24 cellular contexts compared by ENCODE assay signal in genomic region chr11:93564895-93565294, GRCh38.
"Had no signal": no experiment of that assay in that cellular context is flagged by ENCODE, and none has a peak within 500 bp of the region (broad histone marks: within the 10 kb centered on the region; RNA-seq: fewer than 3 reads in every experiment).

No MANE protein-coding gene starts in this region.

- H3K27me3 ChIP-seq: brain microvascular endothelial cell, cardiac muscle cell, SJSA1 had no signal

- FAIRE-seq: RCC 7860 had no signal

- H3K4me3 ChIP-seq: cardiac muscle cell, MG63, SJSA1 had no signal

- ATAC-seq: activated CD4-positive, alpha-beta T cell treated with anti-CD3 and anti-CD28 coated beads for 36 hours; activated T-helper 17 cell treated with anti-CD3 and anti-CD28 coated beads, Interleukin-2, amount 50 U/mL, for 72 hours; PC-3; T-cell had no signal

- DNase-seq: activated CD4-positive, alpha-beta memory T cell treated with anti-CD3 and anti-CD28 coated beads, Interleukin-2, amount 10 ng/mL, durations not matched to agents 7 days and 5 days; activated CD4-positive, alpha-beta T cell treated with anti-CD3 and anti-CD28 coated beads for 36 hours; activated CD4-positive, alpha-beta T cell treated with anti-CD3 and anti-CD28 coated beads, Interleukin-2, amount 50 U/mL, for 1 hour; activated gamma-delta T cell; activated naive CD4-positive, alpha-beta T cell treated with anti-CD3 and anti-CD28 coated beads for 36 hours; activated T-cell treated with anti-CD3 and anti-CD28 coated beads for 4 hours; activated T-cell treated with anti-CD3 and anti-CD28 coated beads, Interleukin-2, amount 50 U/mL, for 48 hours; brain microvascular endothelial cell; MG63; MV-4-11; NCI-H1092 treated with DMSO at 0.1 percent for 48 hours; NCI-H1417 treated with DMSO at 0.1 percent for 48 hours; NCI-H1694; NCI-H2029; NCI-H446; NCI-H526; NCI-H82; PC-3; T-cell; WERI-Rb-1 had no signal

- H3K4me1 ChIP-seq: SJSA1 had no signal

- H3K27ac ChIP-seq: brain microvascular endothelial cell, cardiac muscle cell, SJSA1, WERI-Rb-1 had no signal

- H3K9me3 ChIP-seq: MG63, SJSA1 had no signal

- H3K36me3 ChIP-seq: brain microvascular endothelial cell, cardiac muscle cell, MG63, SJSA1, WERI-Rb-1 had no signal
